ENCODE assay signal across 1 cellular context in genomic region chr11:46242462-46242960, GRCh38.
TF ChIP-seq lines count a peak whose summit lies in the region.

No MANE protein-coding gene starts in this region.

TF ChIP-seq in HepG2, 621 proteins besides CTCF, POLR2A, EP300 and RAD21 (continued from another document):
- TF ChIP-seq, protein P1, sequence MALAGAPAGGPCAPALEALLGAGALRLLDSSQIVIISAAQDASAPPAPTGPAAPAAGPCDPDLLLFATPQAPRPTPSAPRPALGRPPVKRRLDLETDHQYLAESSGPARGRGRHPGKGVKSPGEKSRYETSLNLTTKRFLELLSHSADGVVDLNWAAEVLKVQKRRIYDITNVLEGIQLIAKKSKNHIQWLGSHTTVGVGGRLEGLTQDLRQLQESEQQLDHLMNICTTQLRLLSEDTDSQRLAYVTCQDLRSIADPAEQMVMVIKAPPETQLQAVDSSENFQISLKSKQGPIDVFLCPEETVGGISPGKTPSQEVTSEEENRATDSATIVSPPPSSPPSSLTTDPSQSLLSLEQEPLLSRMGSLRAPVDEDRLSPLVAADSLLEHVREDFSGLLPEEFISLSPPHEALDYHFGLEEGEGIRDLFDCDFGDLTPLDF (CRISPR knock-in tag; IDR thresholded peaks at IDR 0.05) = 0 out of 2 replicates have a peak, but pooled peaks have one; percentile 54
- TF ChIP-seq ZSCAN25 (CRISPR knock-in tag; IDR thresholded peaks at IDR 0.05) = no peak
- no peak for TF ChIP-seq USF2 (IDR thresholded peaks at IDR 0.05; ENCODE audit: low read depth, low read length)
- TF ChIP-seq USF2 (CRISPR knock-in tag; IDR thresholded peaks at IDR 0.05; ENCODE audit: borderline replicate concordance) = no peak
- 0 out of 2 replicates have a peak, but pooled peaks have one; percentile 5 for TF ChIP-seq HOXA5 (CRISPR knock-in tag; IDR thresholded peaks at IDR 0.05)
- 0 out of 2 replicates have a peak, but pooled peaks have one; percentile 12 for TF ChIP-seq TEAD2 (CRISPR knock-in tag; IDR thresholded peaks at IDR 0.05)
- peak; percentile 70 for TF ChIP-seq PAF1 (CRISPR knock-in tag; IDR thresholded peaks at IDR 0.05)
- no peak for TF ChIP-seq RFX1 (IDR thresholded peaks at IDR 0.05)
- TF ChIP-seq SMC3 (IDR thresholded peaks at IDR 0.05; ENCODE audit: low read length) = no peak
- TF ChIP-seq, protein P2, sequence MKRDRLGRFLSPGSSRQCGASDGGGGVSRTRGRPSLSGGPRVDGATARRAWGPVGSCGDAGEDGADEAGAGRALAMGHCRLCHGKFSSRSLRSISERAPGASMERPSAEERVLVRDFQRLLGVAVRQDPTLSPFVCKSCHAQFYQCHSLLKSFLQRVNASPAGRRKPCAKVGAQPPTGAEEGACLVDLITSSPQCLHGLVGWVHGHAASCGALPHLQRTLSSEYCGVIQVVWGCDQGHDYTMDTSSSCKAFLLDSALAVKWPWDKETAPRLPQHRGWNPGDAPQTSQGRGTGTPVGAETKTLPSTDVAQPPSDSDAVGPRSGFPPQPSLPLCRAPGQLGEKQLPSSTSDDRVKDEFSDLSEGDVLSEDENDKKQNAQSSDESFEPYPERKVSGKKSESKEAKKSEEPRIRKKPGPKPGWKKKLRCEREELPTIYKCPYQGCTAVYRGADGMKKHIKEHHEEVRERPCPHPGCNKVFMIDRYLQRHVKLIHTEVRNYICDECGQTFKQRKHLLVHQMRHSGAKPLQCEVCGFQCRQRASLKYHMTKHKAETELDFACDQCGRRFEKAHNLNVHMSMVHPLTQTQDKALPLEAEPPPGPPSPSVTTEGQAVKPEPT (CRISPR knock-in tag; IDR thresholded peaks at IDR 0.05; ENCODE audit: low read depth) = no peak
- no peak for TF ChIP-seq E2F2 (CRISPR knock-in tag; IDR thresholded peaks at IDR 0.05; ENCODE audit: borderline replicate concordance)
- peak; percentile 76; the same call in 1 of the 2 replicates for TF ChIP-seq ZC3H4 (CRISPR knock-in tag; IDR thresholded peaks at IDR 0.05; ENCODE audit: borderline replicate concordance)
- no peak for TF ChIP-seq ZFAT (CRISPR knock-in tag; conservative IDR thresholded peaks at IDR 0.05)
- TF ChIP-seq, protein P3, sequence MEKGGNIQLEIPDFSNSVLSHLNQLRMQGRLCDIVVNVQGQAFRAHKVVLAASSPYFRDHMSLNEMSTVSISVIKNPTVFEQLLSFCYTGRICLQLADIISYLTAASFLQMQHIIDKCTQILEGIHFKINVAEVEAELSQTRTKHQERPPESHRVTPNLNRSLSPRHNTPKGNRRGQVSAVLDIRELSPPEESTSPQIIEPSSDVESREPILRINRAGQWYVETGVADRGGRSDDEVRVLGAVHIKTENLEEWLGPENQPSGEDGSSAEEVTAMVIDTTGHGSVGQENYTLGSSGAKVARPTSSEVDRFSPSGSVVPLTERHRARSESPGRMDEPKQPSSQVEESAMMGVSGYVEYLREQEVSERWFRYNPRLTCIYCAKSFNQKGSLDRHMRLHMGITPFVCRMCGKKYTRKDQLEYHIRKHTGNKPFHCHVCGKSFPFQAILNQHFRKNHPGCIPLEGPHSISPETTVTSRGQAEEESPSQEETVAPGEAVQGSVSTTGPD (CRISPR knock-in tag; IDR thresholded peaks at IDR 0.05) = no peak
- TF ChIP-seq ZNF142 (CRISPR knock-in tag; IDR thresholded peaks at IDR 0.05) = 0 out of 2 replicates have a peak, but pooled peaks have one; percentile 9
- no peak for TF ChIP-seq STAG1 (CRISPR knock-in tag; IDR thresholded peaks at IDR 0.05)
- no peak for TF ChIP-seq KAT2B (IDR thresholded peaks at IDR 0.05; ENCODE audit: borderline replicate concordance, low read depth, low read length)
- no peak for TF ChIP-seq ESRRA (CRISPR knock-in tag; IDR thresholded peaks at IDR 0.05; ENCODE audit: low read depth)
- no peak for TF ChIP-seq ZNF879 (CRISPR knock-in tag; IDR thresholded peaks at IDR 0.05)
- no peak for TF ChIP-seq MAZ (IDR thresholded peaks at IDR 0.05; ENCODE audit: borderline replicate concordance, low read depth, low read length)
- TF ChIP-seq MAZ (CRISPR knock-in tag; IDR thresholded peaks at IDR 0.05; ENCODE audit: low read depth) = no peak
- TF ChIP-seq HOXA3 (CRISPR knock-in tag; IDR thresholded peaks at IDR 0.05) = no peak
- no peak for TF ChIP-seq ZNF567 (CRISPR knock-in tag; IDR thresholded peaks at IDR 0.05; ENCODE audit: borderline replicate concordance)
